Comparison of ENCODE assay signal across 9 cellular contexts in genomic region chr1:226973371-226973897, GRCh38. TPM values are rescaled to one million over a fixed set of nuclear protein-coding genes. Genes with fewer than 3 reads are reported as not detected.
A peak's percentile ranks its signal among the peaks of the same experiment; 100 is the strongest.
DNase-seq lines count a peak whose midpoint lies in the region; ATAC-seq, FAIRE-seq and TF ChIP-seq lines count a peak whose summit lies in the region.
"Had no signal": no experiment of that assay in that cellular context is flagged by ENCODE, and none has a peak within 500 bp of the region (broad histone marks: within the 10 kb centered on the region; RNA-seq: fewer than 3 reads in every experiment).

No MANE protein-coding gene starts in this region.

- no peak overlapping the region for H2AK5ac ChIP-seq in mesenchymal stem cell (ENCODE audit: low read length, severe bottlenecking)

- no peak overlapping the region for H2BK5ac ChIP-seq in mesenchymal stem cell (ENCODE audit: low read depth, low read length, poor library complexity, severe bottlenecking)

- H3K4me3 ChIP-seq in colonic mucosa (no peak overlapping the region), mesenchymal stem cell (ENCODE audit: insufficient read depth in 1 of 2, low read depth in 1 of 2, low read length in 2 of 2) (no peak overlapping the region), thymus (ENCODE audit: low read length) (no peak overlapping the region)

- no peak for FAIRE-seq in GM12892 (lab: Jason Lieb, UNC)

- intact Hi-C loops in colonic mucosa (cut with DNase I), result no loop called here

- H3K18ac ChIP-seq in mesenchymal stem cell (ENCODE audit: low read depth in 1 of 2, low read length in 2 of 2), result peak overlapping the region; percentile 6 to 77

- no peaks in the 10 kb centered on the region for H3K4me1 ChIP-seq in colonic mucosa
- H3K4me1 ChIP-seq in mesenchymal stem cell (ENCODE audit: control insufficient read depth, insufficient read depth, low read depth, low read length), result peaks cover 15% of the 10 kb centered on the region
- no peaks in the 10 kb centered on the region for H3K4me1 ChIP-seq in thymus (ENCODE audit: control insufficient read depth, insufficient read depth, low read length)

- H3K79me1 ChIP-seq in mesenchymal stem cell (replicated peaks; ENCODE audit: low read length, poor library complexity, severe bottlenecking), result peaks cover 3% of the 10 kb centered on the region

- no peak overlapping the region for H2BK120ac ChIP-seq in mesenchymal stem cell (ENCODE audit: low read depth, low read length)

- no peaks in the 10 kb centered on the region for H3K27me3 ChIP-seq in colonic mucosa
- H3K27me3 ChIP-seq in mesenchymal stem cell (ENCODE audit: control insufficient read depth in 1 of 2, insufficient read depth in 1 of 2, low read length in 2 of 2), result no peaks in the 10 kb centered on the region
- no peaks in the 10 kb centered on the region for H3K27me3 ChIP-seq in thymus (ENCODE audit: control insufficient read depth, insufficient read depth)

- H3K9me3 ChIP-seq in colonic mucosa (no peaks in the 10 kb centered on the region), mesenchymal stem cell (ENCODE audit: control insufficient read depth, low read length) (peaks cover 11% of the 10 kb centered on the region), thymus (ENCODE audit: control insufficient read depth) (no peaks in the 10 kb centered on the region)

- H3K9ac ChIP-seq in colonic mucosa (ENCODE audit: low read depth in 2 of 2, low read length in 2 of 2), result peak overlapping the region in 1 of 2 donors; percentile 2
- H3K9ac ChIP-seq in mesenchymal stem cell (ENCODE audit: low read length), result peak overlapping the region; percentile 59

- no peak overlapping the region for H4K91ac ChIP-seq in mesenchymal stem cell (ENCODE audit: low read length)

- DNase-seq in NCI-H524 (lab: John Stamatoyannopoulos, UW) (peak; percentile 57 to 83), colonic mucosa (no peak), mesenchymal stem cell (no peak), SKM-1 (lab: John Stamatoyannopoulos, UW; ENCODE audit: unreplicated experiment) (no peak), GM12892 (ENCODE audit: insufficient read length) (no peak)
- DNase-seq: activated CD8-positive, alpha-beta memory T cell treated with anti-CD3 and anti-CD28 coated beads, Interleukin-2, amount 10 ng/mL, durations not matched to agents 7 days and 5 days; SIG-M5 had no signal

- no peak overlapping the region for H2AFZ ChIP-seq in mesenchymal stem cell (ENCODE audit: low read depth, low read length)

- no peak for ATAC-seq in GM18520 (IDR thresholded peaks at IDR 0.05; ENCODE audit: unreplicated experiment)
- ATAC-seq: activated CD8-positive, alpha-beta memory T cell treated with anti-CD3 and anti-CD28 coated beads, Interleukin-2, amount 10 ng/mL, durations not matched to agents 7 days and 5 days had no signal

- peak overlapping the region; percentile 23 for H4K8ac ChIP-seq in mesenchymal stem cell (ENCODE audit: low read length)

- no peak overlapping the region for H2BK12ac ChIP-seq in mesenchymal stem cell (ENCODE audit: low read length in 2 of 2)

- no peak overlapping the region for H3K23ac ChIP-seq in mesenchymal stem cell (ENCODE audit: low read length in 2 of 2)

- H3K36me3 ChIP-seq in colonic mucosa, result no peaks in the 10 kb centered on the region
- peaks cover 12 to 18% of the 10 kb centered on the region in 2 experiments for H3K36me3 ChIP-seq in mesenchymal stem cell (ENCODE audit: control insufficient read depth in 1 of 2, insufficient read depth in 2 of 2, low read depth in 1 of 2, low read length in 2 of 2)
- H3K36me3 ChIP-seq in thymus (ENCODE audit: control insufficient read depth, insufficient read depth), result peaks cover 7% of the 10 kb centered on the region

- no peak overlapping the region for H2BK15ac ChIP-seq in mesenchymal stem cell (ENCODE audit: low read depth, poor library complexity, severe bottlenecking)

- no peak overlapping the region for H3K14ac ChIP-seq in mesenchymal stem cell (ENCODE audit: low read length in 2 of 2)

- H3K4me2 ChIP-seq in mesenchymal stem cell (ENCODE audit: low read length, poor library complexity, severe bottlenecking), result no peak overlapping the region

- no peak for TF ChIP-seq CTCF in colonic mucosa (IDR thresholded peaks at IDR 0.05)

- 73% methylated on average over 5 of the region's 5 CpGs for WGBS in mesenchymal stem cell
- 97% methylated on average over 5 of the region's 5 CpGs for WGBS in thymus

- H3K27ac ChIP-seq in colonic mucosa (peak overlapping the region; percentile 63), mesenchymal stem cell (ENCODE audit: low read length, poor library complexity, severe bottlenecking) (no peak overlapping the region), thymus (ENCODE audit: low read depth) (peak overlapping the region; percentile 53)

- no peak overlapping the region for H3K4ac ChIP-seq in mesenchymal stem cell (ENCODE audit: low read depth in 1 of 2, low read length in 2 of 2)

- TF ChIP-seq POLR2A in GM12892 (IDR thresholded peaks at IDR 0.05; ENCODE audit: low read depth, low read length), result no peak

RNA-seq across cellular contexts. Expression of gene COQ8A, which starts 33.3 kb away (rescaled TPM):
- 10 to 100 TPM; 56.3 to 58.1 TPM for total RNA-seq in colonic mucosa
- polyA plus RNA-seq in mesenchymal stem cell (2013, experiment 1 of 2), result 1.9 TPM
- polyA plus RNA-seq in mesenchymal stem cell (2013, experiment 2 of 2), result 1.8 TPM
- polyA plus RNA-seq in thymus, result 47.1 TPM
- polyA plus RNA-seq in GM12892 (2012; ENCODE audit: missing spikeins), result 10.2 TPM

Comparison
In these comparisons a context has a peak if more than half of its experiments do, and no peak if none do; other contexts are left out.
1. DNase-seq: peak in NCI-H524 (2 of 2); none in colonic mucosa (single experiment), mesenchymal stem cell (single experiment), SKM-1 (single experiment) and GM12892 (single experiment).